In the genomic region with DNA sequence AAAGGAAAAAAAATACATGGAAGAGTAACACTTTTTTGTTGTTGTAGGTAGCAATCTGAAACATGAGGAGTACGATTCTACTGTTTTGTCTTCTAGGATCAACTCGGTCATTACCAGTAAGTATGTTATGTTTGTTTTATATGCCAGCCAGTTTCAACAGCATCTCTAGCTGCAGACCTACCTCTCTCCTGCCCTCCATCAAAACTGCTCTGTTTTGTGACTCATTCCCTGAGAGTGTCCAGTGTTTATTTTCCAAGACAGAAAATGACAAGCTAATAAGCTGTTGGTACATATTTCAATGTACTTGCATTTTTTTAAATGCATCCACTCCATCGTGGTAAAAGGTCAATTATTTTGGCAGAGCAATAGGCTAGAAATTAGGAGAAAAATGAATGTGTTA, we compare ENCODE assay signal across 37 cellular contexts. TPM values are rescaled to one million over a fixed set of nuclear protein-coding genes. Genes with fewer than 3 reads are reported as not detected.
DNase-seq lines count a peak whose midpoint lies in the region; ATAC-seq and TF ChIP-seq lines count a peak whose summit lies in the region.
"Had no signal": no experiment of that assay in that cellular context is flagged by ENCODE, and none has a peak within 500 bp of the region (broad histone marks: within the 10 kb centered on the region; RNA-seq: fewer than 3 reads in every experiment).

No MANE protein-coding gene starts in this region.

- peak overlapping the region; percentile 36 for H3K27ac ChIP-seq in RWPE2 (ENCODE audit: poor library complexity, severe bottlenecking)
- H3K27ac ChIP-seq: esophagus squamous epithelium, gastroesophageal sphincter, hepatocyte, upper lobe of right lung had no signal

- no peak overlapping the region for H3K4me3 ChIP-seq in RWPE2 (ENCODE audit: severe bottlenecking)
- no peak overlapping the region for H3K4me3 ChIP-seq in fibroblast of villous mesenchyme (ENCODE audit: low read depth, low read length)
- H3K4me3 ChIP-seq: esophagus squamous epithelium, gastroesophageal sphincter, hepatocyte, upper lobe of right lung had no signal

- intact Hi-C loops in sciatic nerve (cut with DNase I), result loop anchor here (5.0 kb wide), 1 partner anchor 421 kb away; no protein-coding TSS in a partner anchor

- H3K36me3 ChIP-seq in RWPE2 (ENCODE audit: low read depth), result no peaks in the 10 kb centered on the region
- H3K36me3 ChIP-seq: esophagus squamous epithelium, gastroesophageal sphincter, upper lobe of right lung had no signal

- H3K4me1 ChIP-seq in RWPE2 (ENCODE audit: insufficient read depth, poor library complexity, severe bottlenecking), result peaks cover 35% of the 10 kb centered on the region
- H3K4me1 ChIP-seq: gastroesophageal sphincter, upper lobe of right lung had no signal

- ATAC-seq in RWPE2 (ENCODE audit: low read depth) (0 out of 3 replicates have a peak, but pooled peaks have one; percentile 15), sciatic nerve (no peak)
- ATAC-seq: activated CD4-positive, CD25-positive, alpha-beta regulatory T cell treated with anti-CD3 and anti-CD28 coated beads, Interleukin-2, amount 50 U/mL, for 24 hours; activated CD8-positive, alpha-beta memory T cell treated with anti-CD3 and anti-CD28 coated beads, Interleukin-2, amount 10 ng/mL, durations not matched to agents 7 days and 5 days; gastroesophageal sphincter; left cardiac atrium; Panc1; upper lobe of right lung had no signal

- TF ChIP-seq CTCF in RWPE2 (IDR thresholded peaks at IDR 0.05; ENCODE audit: poor library complexity, severe bottlenecking) (no peak), fibroblast of villous mesenchyme (IDR thresholded peaks at IDR 0.05; ENCODE audit: insufficient read depth, low read depth, low read length) (no peak)

- no peaks in the 10 kb centered on the region for H3K9me3 ChIP-seq in RWPE2 (ENCODE audit: severe bottlenecking)
- H3K9me3 ChIP-seq: esophagus squamous epithelium, gastroesophageal sphincter, upper lobe of right lung had no signal

- no peaks in the 10 kb centered on the region for H3K27me3 ChIP-seq in RWPE2 (ENCODE audit: insufficient read depth, poor library complexity, severe bottlenecking)
- H3K27me3 ChIP-seq: esophagus squamous epithelium, gastroesophageal sphincter, hepatocyte, upper lobe of right lung had no signal

- DNase-seq in DMS53 (lab: John Stamatoyannopoulos, UW) (peak; percentile 73), HT1080 (ENCODE audit: low read depth) (peak; percentile 19), RWPE2 (ENCODE audit: low spot score) (no peak), fibroblast of villous mesenchyme (ENCODE audit: low read depth) (peak; percentile 11), NCI-H526 (lab: John Stamatoyannopoulos, UW) (no peak), foreskin melanocyte (no peak), sciatic nerve (ENCODE audit: low spot score) (no peak), NCI-H2107 (lab: John Stamatoyannopoulos, UW) (no peak)
- DNase-seq: activated CD4-positive, alpha-beta T cell treated with anti-CD3 and anti-CD28 coated beads, Interleukin-2, amount 50 U/mL, for 4 hours; activated CD8-positive, alpha-beta memory T cell treated with anti-CD3 and anti-CD28 coated beads, Interleukin-2, amount 10 ng/mL, durations not matched to agents 7 days and 5 days; activated naive CD4-positive, alpha-beta T cell treated with Interleukin-2 at 50 U/mL for 16 hours; AML-193; Calu3; CD4-positive, CD25-positive, alpha-beta regulatory T cell; dermis blood vessel endothelial cell; esophagus squamous epithelium; KG1; left cardiac atrium; NCI-H146; NCI-H2171; NCI-H524 treated with DMSO at 0.1 percent for 48 hours; nephron progenitor cell; retina; SHP77; stimulated activated CD4-positive, alpha-beta T cell treated with anti-CD3 and anti-CD28 coated beads, Interleukin-1b, Interleukin-23, amount 100 ng/mL, for 48 hours; stimulated activated naive CD4-positive, alpha-beta T cell treated with Interleukin-2 at 50 U/mL for 16 hours; T-helper 2 cell; upper lobe of right lung had no signal

RNA-seq across cellular contexts. Expression of a gene that starts 0.3 kb away (rescaled TPM):
- total RNA-seq in HT1080 (2014; rRNA removed; shearing (Covaris generic)), result 0.45 TPM in 1 of 2 replicates, not detected in the other
- polyA plus RNA-seq in HT1080 (2015; cell fraction: cytosol; rRNA removed), result 0.19 TPM in 1 of 2 replicates, not detected in the other
- 0.43 TPM in 1 of 2 replicates, not detected in the other for polyA plus RNA-seq in HT1080 (2015; cell fraction: nucleus; rRNA removed)
- not detected in 2 replicates for total RNA-seq in fibroblast of villous mesenchyme
- not detected for total RNA-seq in sciatic nerve
- total RNA-seq: A673; activated CD8-positive, alpha-beta memory T cell treated with anti-CD3 and anti-CD28 coated beads, Interleukin-2, amount 10 ng/mL, durations not matched to agents 7 days and 5 days; Calu3; CD4-positive, CD25-positive, alpha-beta regulatory T cell; dermis blood vessel endothelial cell; H1; hepatocyte; left cardiac atrium; osteocyte; temporal lobe; upper lobe of right lung had no signal
- polyA plus RNA-seq: adipose tissue; CD4-positive, CD25-positive, alpha-beta regulatory T cell; H1; hepatocyte had no signal

RNA-seq across cellular contexts. Expression of a gene that starts 46.7 kb away (rescaled TPM):
- not detected in 2 replicates for total RNA-seq in HT1080 (2014; rRNA removed; shearing (Covaris generic))
- polyA plus RNA-seq in HT1080 (2015; cell fraction: cytosol; rRNA removed), result not detected in 2 replicates
- polyA plus RNA-seq in HT1080 (2015; cell fraction: nucleus; rRNA removed), result not detected in 2 replicates
- total RNA-seq in fibroblast of villous mesenchyme, result not detected in 2 replicates
- total RNA-seq in sciatic nerve, result not detected
- total RNA-seq: A673; activated CD8-positive, alpha-beta memory T cell treated with anti-CD3 and anti-CD28 coated beads, Interleukin-2, amount 10 ng/mL, durations not matched to agents 7 days and 5 days; Calu3; CD4-positive, CD25-positive, alpha-beta regulatory T cell; dermis blood vessel endothelial cell; esophagus squamous epithelium; gastroesophageal sphincter; H1; hepatocyte; left cardiac atrium; osteocyte; temporal lobe; upper lobe of right lung had no signal
- polyA plus RNA-seq: adipose tissue; CD4-positive, CD25-positive, alpha-beta regulatory T cell; H1; hepatocyte had no signal

Comparison
In these comparisons a context has a peak if more than half of its experiments do, and no peak if none do; other contexts are left out.
1. DNase-seq: peak in DMS53 (single experiment), HT1080 (single experiment) and fibroblast of villous mesenchyme (single experiment); none in RWPE2 (single experiment), NCI-H526 (0 of 2), foreskin melanocyte (single experiment), sciatic nerve (single experiment) and NCI-H2107 (single experiment).